Comparison of ENCODE assay signal across 8 cellular contexts in genomic region chrX:76253432-76253831, GRCh38.
A peak's percentile ranks its signal among the peaks of the same experiment; 100 is the strongest.
DNase-seq lines count a peak whose midpoint lies in the region; ATAC-seq and TF ChIP-seq lines count a peak whose summit lies in the region.

No MANE protein-coding gene starts in this region.

- ATAC-seq in CD8-positive, alpha-beta T cell, result peak; percentile 72
- peak; percentile 87 for ATAC-seq in GM18858 (IDR thresholded peaks at IDR 0.05; ENCODE audit: unreplicated experiment)
- ATAC-seq in HG03064 (IDR thresholded peaks at IDR 0.05; ENCODE audit: low read depth, unreplicated experiment), result peak; percentile 79

- no peaks in the 10 kb centered on the region for H3K36me3 ChIP-seq in CD8-positive, alpha-beta T cell (ENCODE audit: insufficient read depth, low read length)
- no peaks in the 10 kb centered on the region for H3K36me3 ChIP-seq in adrenal gland (replicated peaks in 1 of 2)
- H3K36me3 ChIP-seq in iPS DF 6.9 (ENCODE audit: control insufficient read depth, insufficient read depth, low read length), result no peaks in the 10 kb centered on the region

- no peak for TF ChIP-seq POLR2A in adrenal gland (IDR thresholded peaks at IDR 0.05)

- no peaks in the 10 kb centered on the region for H3K9me3 Mint-ChIP-seq in CD8-positive, alpha-beta T cell

- CTCF ChIA-PET in CD8-positive, alpha-beta T cell (lab: Charles Lee), result interaction anchor here (1.2 to 1.7 kb wide), 3 partner anchors 80 to 105 kb away, joined by 4 to 5 read pairs (median 4); partner anchors contain the start of gene PBDC1

- H3K27ac Mint-ChIP-seq in CD8-positive, alpha-beta T cell, result no peak overlapping the region

- intact Hi-C loops in CD8-positive, alpha-beta T cell (cut with DNase I, micrococcal nuclease), result loop anchor here (5.0 kb wide), 2 partner anchors 106 to 1216 kb away; no protein-coding TSS in a partner anchor
- intact Hi-C loops in adrenal gland (cut with DNase I), result no loop called here

- no peaks in the 10 kb centered on the region for H3K9me3 ChIP-seq in CD8-positive, alpha-beta T cell (ENCODE audit: low read length)
- H3K9me3 ChIP-seq in adrenal gland (replicated peaks in 1 of 3), result no peaks in the 10 kb centered on the region
- H3K9me3 ChIP-seq in iPS DF 6.9 (ENCODE audit: control insufficient read depth, insufficient read depth, low read length), result no peaks in the 10 kb centered on the region

- H3K27me3 Mint-ChIP-seq in CD8-positive, alpha-beta T cell (ENCODE audit: low read depth), result no peaks in the 10 kb centered on the region

- H3K4me1 Mint-ChIP-seq in CD8-positive, alpha-beta T cell (ENCODE audit: low read depth), result peaks cover 4% of the 10 kb centered on the region

- H3K27ac ChIP-seq in CD8-positive, alpha-beta T cell (ENCODE audit: low read depth, low read length), result no peak overlapping the region
- H3K27ac ChIP-seq in adrenal gland, result no peak overlapping the region
- no peak overlapping the region for H3K27ac ChIP-seq in iPS DF 6.9 (ENCODE audit: low read length)

- 12 to 20% (median 15%) methylated on average over 3 of the region's 3 CpGs for WGBS in adrenal gland, 4 donors
- no CpG with 5 or more reads among the region's 3 CpGs for WGBS in iPS DF 6.9 (ENCODE audit: insufficient coverage, insufficient read length)

- DNase-seq in CD8-positive, alpha-beta T cell, result peak in 6 of 7 experiments; percentile 3 to 65 (median 33)
- DNase-seq in OCI-M1 (lab: John Stamatoyannopoulos, UW) (peak; percentile 56), adrenal gland (peak; percentile 20 to 62 (median 40)), iPS DF 6.9 (ENCODE audit: low read depth, low spot score) (peak; percentile 4), OCI-M2 (lab: John Stamatoyannopoulos, UW; ENCODE audit: unreplicated experiment) (no peak)
- peak; percentile 16 for DNase-seq in stimulated activated CD4-positive, alpha-beta T cell treated with anti-CD3 and anti-CD28 coated beads, Interleukin-2, amount 100 ng/mL, for 4 hours (ENCODE audit: low read depth)

- H3K27me3 ChIP-seq in CD8-positive, alpha-beta T cell (ENCODE audit: insufficient read depth, low read length), result no peaks in the 10 kb centered on the region
- H3K27me3 ChIP-seq in adrenal gland (peaks cover 7% of the 10 kb centered on the region), iPS DF 6.9 (ENCODE audit: control insufficient read depth, insufficient read depth, low read length) (no peaks in the 10 kb centered on the region)

- no peaks in the 10 kb centered on the region for H3K4me1 ChIP-seq in CD8-positive, alpha-beta T cell (ENCODE audit: insufficient read depth, low read length)
- no peaks in the 10 kb centered on the region for H3K4me1 ChIP-seq in adrenal gland (replicated peaks in 1 of 2)
- no peaks in the 10 kb centered on the region for H3K4me1 ChIP-seq in iPS DF 6.9 (ENCODE audit: control insufficient read depth, insufficient read depth, low read length)

- H3K36me3 Mint-ChIP-seq in CD8-positive, alpha-beta T cell, result no peaks in the 10 kb centered on the region

- POLR2A ChIA-PET in CD8-positive, alpha-beta T cell (lab: Charles Lee), result interaction anchor here (1.2 kb wide), 1 partner anchor 105 kb away, joined by 3 read pairs; no protein-coding TSS in a partner anchor

- TF ChIP-seq CTCF in CD8-positive, alpha-beta T cell (IDR thresholded peaks at IDR 0.05), result peak; percentile 41
- TF ChIP-seq CTCF in adrenal gland (IDR thresholded peaks at IDR 0.05), result peak; percentile 21 to 54 (median 48)

- H3K4me3 ChIP-seq in CD8-positive, alpha-beta T cell (ENCODE audit: low read depth, low read length), result no peak overlapping the region
- no peak overlapping the region for H3K4me3 ChIP-seq in adrenal gland
- no peak overlapping the region for H3K4me3 ChIP-seq in iPS DF 6.9 (ENCODE audit: low read length)

- H3K4me3 Mint-ChIP-seq in CD8-positive, alpha-beta T cell, result no peak overlapping the region

Comparison
In these comparisons a context has a peak if more than half of its experiments do, and no peak if none do; other contexts are left out.
1. intact Hi-C loops: an anchor here in CD8-positive, alpha-beta T cell (5.0 kb wide); none called in adrenal gland.